ENCODE assay signal across 16 cellular contexts in the genomic region with DNA sequence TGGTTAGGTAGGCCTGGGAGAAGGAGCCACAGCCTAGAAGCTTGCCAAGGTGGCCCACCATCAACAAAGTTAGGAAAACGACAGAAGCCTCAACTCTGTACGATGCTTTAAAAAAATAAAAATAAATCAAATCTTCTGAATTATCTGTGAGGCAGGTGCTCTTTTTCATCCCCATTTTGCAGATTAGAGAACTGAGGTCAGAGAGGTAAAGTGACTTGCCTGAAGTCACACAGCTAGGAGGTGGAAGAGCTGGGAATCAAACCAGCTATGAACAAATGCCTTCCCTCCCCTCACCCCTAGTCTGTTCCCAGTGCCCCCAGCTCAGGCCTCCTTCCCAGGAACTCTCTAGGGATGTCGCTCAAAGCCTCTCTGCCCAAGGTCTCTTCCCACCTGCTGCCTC. TPM values are rescaled to one million over a fixed set of nuclear protein-coding genes. Genes with fewer than 3 reads are reported as not detected.
"Had no signal": no experiment of that assay in that cellular context is flagged by ENCODE, and none has a peak within 500 bp of the region (broad histone marks: within the 10 kb centered on the region; RNA-seq: fewer than 3 reads in every experiment).

No MANE protein-coding gene starts in this region.

- DNase-seq: activated B cell treated with CpG ODN at 0.5 μM for 24 hours; activated CD4-positive, alpha-beta memory T cell treated with anti-CD3 and anti-CD28 coated beads, Interleukin-2, amount 10 ng/mL, durations not matched to agents 7 days and 5 days; activated CD4-positive, alpha-beta T cell treated with anti-CD3 and anti-CD28 coated beads for 48 hours; activated CD8-positive, alpha-beta memory T cell treated with anti-CD3 and anti-CD28 coated beads, Interleukin-2, amount 10 ng/mL, durations not matched to agents 7 days and 5 days; activated naive CD4-positive, alpha-beta T cell treated with Interleukin-2 at 50 U/mL for 16 hours; activated naive CD8-positive, alpha-beta T cell treated with anti-CD3 and anti-CD28 coated beads, Interleukin-2, amount 50 U/mL, for 24 hours; cortex of kidney; mucosa of descending colon; naive B cell; stimulated activated naive CD4-positive, alpha-beta T cell; thyroid gland had no signal

- H3K27ac ChIP-seq: esophagus muscularis mucosa, left lung, ovary, thyroid gland had no signal

- H3K9me3 ChIP-seq: esophagus muscularis mucosa, heart right ventricle, left lung, mucosa of descending colon, ovary, thyroid gland had no signal

- H3K27me3 Mint-ChIP-seq: activated CD4-positive, alpha-beta memory T cell treated with anti-CD3 and anti-CD28 coated beads, Interleukin-2, amount 10 ng/mL, durations not matched to agents 7 days and 5 days; activated T-helper 17 cell treated with anti-CD3 and anti-CD28 coated beads, Interleukin-2, amount 50 U/mL, for 72 hours had no signal

- H3K27me3 ChIP-seq: esophagus muscularis mucosa, heart right ventricle, left lung, ovary, thyroid gland had no signal

- H3K36me3 Mint-ChIP-seq: activated CD8-positive, alpha-beta memory T cell treated with anti-CD3 and anti-CD28 coated beads, Interleukin-2, amount 10 ng/mL, durations not matched to agents 7 days and 5 days; naive B cell had no signal

- H3K4me1 Mint-ChIP-seq: activated T-helper 17 cell treated with anti-CD3 and anti-CD28 coated beads, Interleukin-2, amount 50 U/mL, for 72 hours had no signal

- H3K4me3 ChIP-seq: esophagus muscularis mucosa, heart right ventricle, left lung, mucosa of descending colon, ovary, thyroid gland had no signal

- H3K4me3 Mint-ChIP-seq: activated B cell treated with CpG ODN at 0.5 μM for 24 hours; activated CD4-positive, alpha-beta memory T cell treated with anti-CD3 and anti-CD28 coated beads, Interleukin-2, amount 10 ng/mL, durations not matched to agents 7 days and 5 days; activated CD8-positive, alpha-beta memory T cell treated with anti-CD3 and anti-CD28 coated beads, Interleukin-2, amount 10 ng/mL, durations not matched to agents 7 days and 5 days; activated naive CD8-positive, alpha-beta T cell treated with anti-CD3 and anti-CD28 coated beads, Interleukin-2, amount 50 U/mL, for 24 hours; activated T-helper 17 cell treated with anti-CD3 and anti-CD28 coated beads, Interleukin-2, amount 50 U/mL, for 72 hours; naive B cell had no signal

- H3K36me3 ChIP-seq: ovary had no signal

- H3K9me3 Mint-ChIP-seq: activated B cell treated with CpG ODN at 0.5 μM for 24 hours; activated CD4-positive, alpha-beta memory T cell treated with anti-CD3 and anti-CD28 coated beads, Interleukin-2, amount 10 ng/mL, durations not matched to agents 7 days and 5 days; activated naive CD8-positive, alpha-beta T cell treated with anti-CD3 and anti-CD28 coated beads, Interleukin-2, amount 50 U/mL, for 24 hours; activated T-helper 17 cell treated with anti-CD3 and anti-CD28 coated beads, Interleukin-2, amount 50 U/mL, for 72 hours; naive B cell had no signal

- H3K27ac Mint-ChIP-seq: activated B cell treated with CpG ODN at 0.5 μM for 24 hours; activated CD4-positive, alpha-beta memory T cell treated with anti-CD3 and anti-CD28 coated beads, Interleukin-2, amount 10 ng/mL, durations not matched to agents 7 days and 5 days; activated CD8-positive, alpha-beta memory T cell treated with anti-CD3 and anti-CD28 coated beads, Interleukin-2, amount 10 ng/mL, durations not matched to agents 7 days and 5 days; activated naive CD8-positive, alpha-beta T cell treated with anti-CD3 and anti-CD28 coated beads, Interleukin-2, amount 50 U/mL, for 24 hours; activated T-helper 17 cell treated with anti-CD3 and anti-CD28 coated beads, Interleukin-2, amount 50 U/mL, for 72 hours had no signal

- ATAC-seq: activated CD8-positive, alpha-beta memory T cell treated with anti-CD3 and anti-CD28 coated beads, Interleukin-2, amount 10 ng/mL, durations not matched to agents 7 days and 5 days; activated naive CD8-positive, alpha-beta T cell treated with anti-CD3 and anti-CD28 coated beads, Interleukin-2, amount 50 U/mL, for 24 hours; activated T-helper 17 cell treated with anti-CD3 and anti-CD28 coated beads, Interleukin-2, amount 50 U/mL, for 72 hours; heart right ventricle; left lung; mucosa of descending colon had no signal

RNA-seq across cellular contexts. Expression of a gene that starts 30.4 kb away (rescaled TPM):
- total RNA-seq: activated B cell treated with CpG ODN at 0.5 μM for 24 hours; activated CD4-positive, alpha-beta memory T cell treated with anti-CD3 and anti-CD28 coated beads, Interleukin-2, amount 10 ng/mL, durations not matched to agents 7 days and 5 days; activated CD8-positive, alpha-beta memory T cell treated with anti-CD3 and anti-CD28 coated beads, Interleukin-2, amount 10 ng/mL, durations not matched to agents 7 days and 5 days had no signal

RNA-seq across cellular contexts. Expression of a gene that starts 52.0 kb away (rescaled TPM):
- total RNA-seq: activated B cell treated with CpG ODN at 0.5 μM for 24 hours, left lung had no signal
